8 cellular contexts compared by ENCODE assay signal in the genomic region with DNA sequence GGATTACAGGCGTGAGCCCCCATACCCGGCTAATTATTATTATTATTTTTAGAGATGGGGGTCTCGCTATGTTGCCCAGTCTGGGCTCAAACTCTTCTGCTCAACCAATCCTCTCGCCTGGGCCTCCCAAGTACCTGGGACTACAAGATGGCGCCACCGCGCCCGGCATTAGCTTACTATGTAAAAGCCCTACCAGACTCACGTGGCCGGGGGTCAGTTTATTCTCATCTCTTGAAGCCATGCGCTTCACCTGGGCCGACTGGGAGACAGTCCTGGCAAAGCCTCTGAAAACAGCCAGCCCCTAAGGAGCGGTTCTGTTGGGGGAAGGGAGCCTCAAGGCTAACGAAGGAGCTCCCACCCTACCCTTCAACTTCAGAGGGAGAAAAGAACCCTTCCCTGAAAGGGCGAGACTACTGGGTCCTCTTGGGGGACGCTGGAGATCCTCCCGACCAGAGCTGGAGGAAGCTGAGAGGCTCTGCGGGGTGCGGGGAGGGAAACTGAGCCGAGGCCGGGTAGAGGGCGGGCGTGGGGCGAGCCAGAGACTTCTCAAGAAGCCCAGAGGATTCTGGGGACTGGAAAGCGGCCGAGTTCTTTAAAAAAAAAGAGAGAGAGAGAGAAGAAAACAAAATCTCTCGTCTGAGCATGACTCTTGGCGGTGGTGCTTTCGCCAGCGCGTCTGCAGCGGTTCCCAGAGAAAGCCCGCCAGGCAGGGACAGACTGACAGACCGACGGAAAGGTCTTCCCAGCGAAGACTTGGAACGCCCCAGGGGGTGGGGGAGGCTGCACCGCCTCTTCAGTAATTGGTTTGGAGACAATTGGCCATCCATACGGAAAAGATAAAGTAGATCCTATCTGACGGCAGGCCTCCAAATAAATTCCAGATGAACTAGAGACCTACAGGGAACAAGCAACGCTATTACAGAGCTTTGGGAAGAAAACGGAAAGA. TPM values are rescaled to one million over a fixed set of nuclear protein-coding genes. Genes with fewer than 3 reads are reported as not detected.
DNase-seq lines count a peak whose midpoint lies in the region; ATAC-seq and TF ChIP-seq lines count a peak whose summit lies in the region.

No MANE protein-coding gene starts in this region.

- DNase-seq in AG09309 (ENCODE audit: low read depth) (peak; percentile 53), SK-N-SH (peak; percentile 83), fibroblast of the conjunctiva (ENCODE audit: low read depth) (peak; percentile 76), MV-4-11 (lab: John Stamatoyannopoulos, UW) (no peak), NCI-H2196 (lab: John Stamatoyannopoulos, UW; ENCODE audit: unreplicated experiment) (no peak), SHP77 treated with DMSO at 0.1 percent for 48 hours (lab: John Stamatoyannopoulos, UW) (no peak)

- POLR2A ChIA-PET in SK-N-SH (lab: Yijun Ruan, JAX) = interaction anchor here (1.1 to 3.1 kb wide), 11 partner anchors 8 to 75 kb away, joined by 3 to 22 read pairs (median 8); partner anchors contain the start of genes PLEKHH3, RETREG3 and TUBG1

- CTCF ChIA-PET in SK-N-SH (lab: Yijun Ruan, JAX) = interaction anchor here (0.9 to 2.5 kb wide), 9 partner anchors 10 to 109 kb away, joined by 3 to 13 read pairs (median 5); partner anchors contain the start of genes PLEKHH3 and PSMC3IP

- TF ChIP-seq CTCF in AG09309 (IDR thresholded peaks at IDR 0.05; ENCODE audit: control insufficient read depth, insufficient read depth, low read depth, low read length, missing control alignments) (no peak), SK-N-SH (IDR thresholded peaks at IDR 0.05) (no peak)

- H3K9me3 ChIP-seq in SK-N-SH (no peaks in the 10 kb centered on the region), neuron (ENCODE audit: low read length) (no peaks in the 10 kb centered on the region)

- H3K36me3 ChIP-seq in SK-N-SH (replicated peaks in 1 of 2; ENCODE audit: control insufficient read depth in 1 of 2, insufficient read depth in 2 of 2, low read length in 1 of 2) (no peaks in the 10 kb centered on the region), neuron (ENCODE audit: insufficient read depth, low read length) (no peaks in the 10 kb centered on the region)

- H3K27me3 ChIP-seq in SK-N-SH (ENCODE audit: insufficient read depth) (no peaks in the 10 kb centered on the region), neuron (ENCODE audit: insufficient read depth, low read length) (no peaks in the 10 kb centered on the region)

- 0 out of 2 replicates have a peak, but pooled peaks have one; percentile 25 for TF ChIP-seq RAD21 in SK-N-SH (IDR thresholded peaks at IDR 0.05; ENCODE audit: low read length)

- peak in 1 of 2 experiments; percentile 97; a peak in 3 of 4 replicates for TF ChIP-seq EP300 in SK-N-SH (IDR thresholded peaks at IDR 0.05; ENCODE audit: borderline replicate concordance in 1 of 2, low read depth in 1 of 2, low read length in 1 of 2)

- no peaks in the 10 kb centered on the region for H3K79me2 ChIP-seq in SK-N-SH (ENCODE audit: insufficient read depth)

- peak overlapping the region; percentile 58 for H3K9ac ChIP-seq in SK-N-SH

- no peaks in the 10 kb centered on the region for H4K20me1 ChIP-seq in SK-N-SH (ENCODE audit: insufficient read depth)

- H3K4me3 ChIP-seq in AG09309 (ENCODE audit: control insufficient read depth, low read depth, low read length) (peak overlapping the region; percentile 20), SK-N-SH (ENCODE audit: low read depth in 2 of 2, low read length in 1 of 2) (peak overlapping the region; percentile 32 to 40), neuron (ENCODE audit: low read length) (no peak overlapping the region)

- peak overlapping the region; percentile 99 for H2AFZ ChIP-seq in SK-N-SH (ENCODE audit: low read depth)
- H2AFZ ChIP-seq in neuron (ENCODE audit: low read depth, low read length) = peak overlapping the region; percentile 84

- H3K9me2 ChIP-seq in SK-N-SH = no peaks in the 10 kb centered on the region

- WGBS in SK-N-SH (ENCODE audit: low lambda C conversion rate) = 34% methylated on average over 41 of the region's 42 CpGs

- H3F3A ChIP-seq in SK-N-SH (replicated peaks; ENCODE audit: insufficient read depth) = peaks cover 20% of the 10 kb centered on the region

- H3K4me1 ChIP-seq in SK-N-SH (ENCODE audit: control insufficient read depth in 1 of 2, insufficient read depth in 2 of 2, low read depth in 1 of 2, low read length in 1 of 2) (peaks cover 0 to 12% of the 10 kb centered on the region in 2 experiments; a peak in 1 of 4 replicates), neuron (ENCODE audit: insufficient read depth, low read length) (no peaks in the 10 kb centered on the region)

- peak overlapping the region; percentile 71 for H3K4me2 ChIP-seq in SK-N-SH

- peak overlapping the region; percentile 87 to 93 for H3K27ac ChIP-seq in SK-N-SH (ENCODE audit: low read depth in 2 of 2, low read length in 1 of 2)

- no peak for ATAC-seq in GM18867 (IDR thresholded peaks at IDR 0.05; ENCODE audit: unreplicated experiment)

TF ChIP-seq in SK-N-SH, 30 proteins besides CTCF, POLR2A, EP300 and RAD21 (continues in another document):
- TF ChIP-seq, protein P1, sequence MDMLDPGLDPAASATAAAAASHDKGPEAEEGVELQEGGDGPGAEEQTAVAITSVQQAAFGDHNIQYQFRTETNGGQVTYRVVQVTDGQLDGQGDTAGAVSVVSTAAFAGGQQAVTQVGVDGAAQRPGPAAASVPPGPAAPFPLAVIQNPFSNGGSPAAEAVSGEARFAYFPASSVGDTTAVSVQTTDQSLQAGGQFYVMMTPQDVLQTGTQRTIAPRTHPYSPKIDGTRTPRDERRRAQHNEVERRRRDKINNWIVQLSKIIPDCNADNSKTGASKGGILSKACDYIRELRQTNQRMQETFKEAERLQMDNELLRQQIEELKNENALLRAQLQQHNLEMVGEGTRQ (IDR thresholded peaks at IDR 0.05; ENCODE audit: borderline replicate concordance, low read depth, low read length) = no peak
- TF ChIP-seq NFIC (IDR thresholded peaks at IDR 0.05; ENCODE audit: borderline replicate concordance) (peak; percentile 40; the same call in 1 of the 2 replicates), EZH2phosphoT487 (IDR thresholded peaks at IDR 0.05; ENCODE audit: borderline replicate concordance, low read depth) (no peak), FOSL2 (IDR thresholded peaks at IDR 0.05; ENCODE audit: borderline replicate concordance, low read depth) (no peak), JUND (IDR thresholded peaks at IDR 0.05) (no peak), MXI1 (IDR thresholded peaks at IDR 0.05; ENCODE audit: low read depth, low read length) (peak; percentile 79), ZBTB33 (IDR thresholded peaks at IDR 0.05; ENCODE audit: borderline replicate concordance, low read depth) (no peak), TEAD4 (IDR thresholded peaks at IDR 0.05; ENCODE audit: borderline replicate concordance, insufficient read depth) (no peak), RCOR1 (IDR thresholded peaks at IDR 0.05; ENCODE audit: low read length) (peak; percentile 99), SMC3 (IDR thresholded peaks at IDR 0.05; ENCODE audit: low read depth, low read length) (no peak), NRF1 (IDR thresholded peaks at IDR 0.05; ENCODE audit: low read depth, low read length) (no peak), PBX3 (IDR thresholded peaks at IDR 0.05) (peak; percentile 52)
- TF ChIP-seq, protein P2, sequence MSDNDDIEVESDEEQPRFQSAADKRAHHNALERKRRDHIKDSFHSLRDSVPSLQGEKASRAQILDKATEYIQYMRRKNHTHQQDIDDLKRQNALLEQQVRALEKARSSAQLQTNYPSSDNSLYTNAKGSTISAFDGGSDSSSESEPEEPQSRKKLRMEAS (IDR thresholded peaks at IDR 0.05; ENCODE audit: low read depth) = no peak; the same call in 1 of the 2 replicates

RNA-seq across cellular contexts. Expression of gene TUBG2, which starts 5.6 kb away (rescaled TPM):
- polyA plus RNA-seq in SK-N-SH (2012; rRNA removed) = 27.6 and 33.9 TPM in 2 replicates
- polyA plus RNA-seq in SK-N-SH (2012; cell fraction: cytosol; rRNA removed) = 14.4 and 21.3 TPM in 2 replicates
- polyA plus RNA-seq in SK-N-SH (2012; cell fraction: nucleus; rRNA removed) = 210 and 236 TPM in 2 replicates

RNA-seq across cellular contexts. Expression of gene PLEKHH3, which starts 23.3 kb away (rescaled TPM):
- polyA plus RNA-seq in SK-N-SH (2012; rRNA removed) = 9.8 and 12.8 TPM in 2 replicates
- 5.9 and 8.6 TPM in 2 replicates for polyA plus RNA-seq in SK-N-SH (2012; cell fraction: cytosol; rRNA removed)
- 22.9 and 29.8 TPM in 2 replicates for polyA plus RNA-seq in SK-N-SH (2012; cell fraction: nucleus; rRNA removed)

RNA-seq across cellular contexts. Expression of gene CCR10, which starts 28.2 kb away (rescaled TPM):
- polyA plus RNA-seq in SK-N-SH (2012; rRNA removed) = 2.2 and 3.1 TPM in 2 replicates
- polyA plus RNA-seq in SK-N-SH (2012; cell fraction: cytosol; rRNA removed) = 1.2 and 1.7 TPM in 2 replicates
- 11.5 and 25.8 TPM in 2 replicates for polyA plus RNA-seq in SK-N-SH (2012; cell fraction: nucleus; rRNA removed)

RNA-seq across cellular contexts. Expression of gene CNTNAP1, which starts 28.9 kb away (rescaled TPM):
- polyA plus RNA-seq in SK-N-SH (2012; rRNA removed) = 74.3 and 92.7 TPM in 2 replicates
- polyA plus RNA-seq in SK-N-SH (2012; cell fraction: cytosol; rRNA removed) = 31.9 and 45.9 TPM in 2 replicates
- polyA plus RNA-seq in SK-N-SH (2012; cell fraction: nucleus; rRNA removed) = 213 and 214 TPM in 2 replicates

RNA-seq across cellular contexts. Expression of gene TUBG1, which starts 44.0 kb away (rescaled TPM):
- 72.4 and 145 TPM in 2 replicates for polyA plus RNA-seq in SK-N-SH (2012; rRNA removed)
- polyA plus RNA-seq in SK-N-SH (2012; cell fraction: cytosol; rRNA removed) = 71.0 and 92.6 TPM in 2 replicates
- 112 and 144 TPM in 2 replicates for polyA plus RNA-seq in SK-N-SH (2012; cell fraction: nucleus; rRNA removed)

Comparison
In these comparisons a context has a peak if more than half of its experiments do, and no peak if none do; other contexts are left out.
1. DNase-seq: peak in AG09309 (single experiment), SK-N-SH (single experiment) and fibroblast of the conjunctiva (single experiment); none in MV-4-11 (single experiment), NCI-H2196 (single experiment) and SHP77 treated with DMSO at 0.1 percent for 48 hours (single experiment).